ENCODE assay signal across 9 cellular contexts in the genomic region with DNA sequence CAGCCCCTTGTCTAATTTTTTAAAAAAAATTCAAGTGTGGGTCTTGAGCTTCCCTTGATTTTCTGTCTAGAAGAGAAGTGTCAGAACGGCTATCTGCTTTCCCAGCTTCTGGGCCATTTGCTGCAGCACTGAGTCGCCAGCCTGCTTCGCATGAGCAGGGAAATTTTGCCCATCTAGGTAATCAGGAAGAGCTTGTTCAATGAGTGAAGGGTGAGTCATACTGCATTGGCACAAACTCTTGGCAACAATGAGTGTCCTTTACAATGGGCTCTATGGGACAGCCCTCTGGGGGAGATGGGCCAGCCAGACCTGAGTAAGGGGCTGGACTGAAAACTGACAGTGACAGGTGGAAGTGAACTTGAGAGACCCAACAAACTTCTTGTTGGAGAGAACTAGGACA. TPM values are rescaled to one million over a fixed set of nuclear protein-coding genes. Genes with fewer than 3 reads are reported as not detected.
DNase-seq lines count a peak whose midpoint lies in the region; ATAC-seq lines count a peak whose summit lies in the region.
"Had no signal": no experiment of that assay in that cellular context is flagged by ENCODE, and none has a peak within 500 bp of the region (broad histone marks: within the 10 kb centered on the region; RNA-seq: fewer than 3 reads in every experiment).

No MANE protein-coding gene starts in this region.

- H3K27me3 ChIP-seq in aorta (ENCODE audit: control insufficient read depth in 1 of 2, insufficient read depth in 2 of 2, low read length in 1 of 2), result no peaks in the 10 kb centered on the region

- no peaks in the 10 kb centered on the region for H3K36me3 ChIP-seq in aorta (ENCODE audit: control insufficient read depth in 1 of 2, insufficient read depth in 2 of 2, low read length in 1 of 2)

- no peaks in the 10 kb centered on the region for H3K4me1 ChIP-seq in aorta (ENCODE audit: control insufficient read depth in 1 of 2, insufficient read depth in 2 of 2, low read length in 2 of 2)

- no peaks in the 10 kb centered on the region for H3K9me3 ChIP-seq in aorta (ENCODE audit: control insufficient read depth, low read length)

- 81 to 82% methylated on average over 3 of the region's 3 CpGs for WGBS in aorta, 2 donors

- ATAC-seq in GM21737 (IDR thresholded peaks at IDR 0.05; ENCODE audit: unreplicated experiment) (no peak), aorta (ENCODE audit: low FRiP score) (no peak)

- intact Hi-C loops in aorta (cut with DNase I), result loop anchor here in 1 of 2 donors (10.0 kb wide), 1 partner anchor 130 kb away; no protein-coding TSS in a partner anchor

- peak; percentile 84 for DNase-seq in Daoy (ENCODE audit: low read depth)
- DNase-seq in NCI-H460 (ENCODE audit: extremely low read depth, low read depth), result peak; percentile 26
- DNase-seq in astrocyte of the hippocampus (ENCODE audit: low read depth, low spot score), result peak; percentile 60
- peak; percentile 50 to 86 for DNase-seq in lung microvascular endothelial cell (ENCODE audit: low read depth in 2 of 2)
- no peak for DNase-seq in islet precursor cell
- no peak for DNase-seq in aorta
- DNase-seq in MV-4-11 (lab: John Stamatoyannopoulos, UW), result no peak
- DNase-seq: NCI-H524 had no signal

- no peak overlapping the region for H3K27ac ChIP-seq in aorta (ENCODE audit: low read depth in 1 of 2, low read length in 2 of 2)

- no peak overlapping the region for H3K4me3 ChIP-seq in aorta (ENCODE audit: low read length in 2 of 2)

RNA-seq across cellular contexts. Expression of gene RNF144A, which starts 2.4 kb away (rescaled TPM):
- total RNA-seq in Daoy (2014; rRNA removed; shearing (Covaris generic)), result 10.3 and 17.1 TPM in 2 replicates
- 6.9 and 7.3 TPM in 2 replicates for total RNA-seq in NCI-H460 (2014; rRNA removed; shearing (Covaris generic))
- polyA plus RNA-seq in NCI-H460 (2014; cell fraction: nucleus; rRNA removed), result 7.9 and 9.5 TPM in 2 replicates
- 8.5 and 11.3 TPM in 2 replicates for total RNA-seq in lung microvascular endothelial cell
- total RNA-seq in aorta, result 10 to 100 TPM in 1 of 2 donors, 1 to 10 TPM in 1; 6.7 to 27.6 TPM
- polyA plus RNA-seq in aorta, result 1 to 10 TPM in 1 of 2 donors, under 1 TPM in 1; 0.63 to 1.6 TPM

RNA-seq across cellular contexts. Expression of gene RSAD2, which starts 37.3 kb away (rescaled TPM):
- 3.0 and 5.8 TPM in 2 replicates for total RNA-seq in Daoy (2014; rRNA removed; shearing (Covaris generic))
- total RNA-seq in NCI-H460 (2014; rRNA removed; shearing (Covaris generic)), result 0.02 TPM in 1 of 2 replicates, not detected in the other
- 0.60 TPM in 1 of 2 replicates, not detected in the other for polyA plus RNA-seq in NCI-H460 (2014; cell fraction: nucleus; rRNA removed)
- total RNA-seq in lung microvascular endothelial cell, result 0.20 and 0.22 TPM in 2 replicates
- 1 to 10 TPM; 4.9 to 8.9 TPM for total RNA-seq in aorta
- polyA plus RNA-seq in aorta, result 1 to 10 TPM; 1.7 to 8.3 TPM

RNA-seq across cellular contexts. Expression of gene CMPK2, which starts 49.1 kb away (rescaled TPM):
- 4.3 and 4.5 TPM in 2 replicates for total RNA-seq in Daoy (2014; rRNA removed; shearing (Covaris generic))
- 0.17 and 0.40 TPM in 2 replicates for total RNA-seq in NCI-H460 (2014; rRNA removed; shearing (Covaris generic))
- 4.8 and 5.7 TPM in 2 replicates for polyA plus RNA-seq in NCI-H460 (2014; cell fraction: nucleus; rRNA removed)
- total RNA-seq in lung microvascular endothelial cell (0.20 and 0.65 TPM in 2 replicates), aorta (1 to 10 TPM; 3.7 to 5.3 TPM)
- 1 to 10 TPM; 2.4 to 7.4 TPM for polyA plus RNA-seq in aorta

Comparison
In these comparisons a context has a peak if more than half of its experiments do, and no peak if none do; other contexts are left out.
1. DNase-seq: peak in Daoy (single experiment), NCI-H460 (single experiment), astrocyte of the hippocampus (single experiment) and lung microvascular endothelial cell (2 of 2); none in islet precursor cell (single experiment), aorta (0 of 2) and MV-4-11 (single experiment).